14 cellular contexts compared by ENCODE assay signal in the genomic region with DNA sequence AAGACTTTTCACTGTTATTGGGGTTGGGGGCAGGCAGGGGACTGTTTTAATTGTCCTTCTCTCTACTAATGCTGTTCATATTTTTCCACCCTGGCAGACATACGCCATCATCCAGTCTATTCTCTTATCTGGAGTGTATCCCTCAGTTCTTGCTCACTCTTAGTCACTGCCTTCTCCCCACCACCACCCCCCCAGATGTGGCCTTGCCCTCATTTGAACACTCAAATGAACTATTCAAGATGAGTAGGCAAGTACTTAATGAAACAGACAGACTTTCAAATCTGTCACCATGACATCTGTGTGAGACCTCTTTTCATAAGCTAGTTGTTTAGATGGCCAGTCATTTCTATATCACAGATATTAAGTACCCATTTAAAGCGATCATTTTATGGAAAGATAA. TPM values are rescaled to one million over a fixed set of nuclear protein-coding genes. Genes with fewer than 3 reads are reported as not detected.
DNase-seq lines count a peak whose midpoint lies in the region; ATAC-seq and TF ChIP-seq lines count a peak whose summit lies in the region.
"Had no signal": no experiment of that assay in that cellular context is flagged by ENCODE, and none has a peak within 500 bp of the region (broad histone marks: within the 10 kb centered on the region; RNA-seq: fewer than 3 reads in every experiment).

No MANE protein-coding gene starts in this region.

- H3K4me3 Mint-ChIP-seq in MCF 10A (ENCODE audit: unreplicated experiment), result no peak overlapping the region
- H3K4me3 Mint-ChIP-seq in naive thymus-derived CD8-positive, alpha-beta T cell, result peak overlapping the region in 2 of 10 donors; percentile 4 to 38
- H3K4me3 Mint-ChIP-seq: T-cell had no signal

- CTCF ChIA-PET in mammary epithelial cell (lab: Charles Lee; ENCODE audit: low non-redundant PET) (interaction anchor here (0.7 kb wide), 1 partner anchor 11 kb away, joined by 7 read pairs; no protein-coding TSS in a partner anchor), MCF 10A (lab: Yijun Ruan, JAX) (interaction anchor here (0.7 to 1.1 kb wide), 4 partner anchors 9 to 1797 kb away, joined by 3 to 7 read pairs (median 4); no protein-coding TSS in a partner anchor)

- WGBS in mammary epithelial cell (ENCODE audit: low coverage, missing lambda C conversion rate), result 82% methylated on average over 2 of the region's 2 CpGs
- 84% methylated on average over 2 of the region's 2 CpGs for WGBS in hepatocyte (ENCODE audit: low lambda C conversion rate, missing lambda C conversion rate)

- ATAC-seq in stimulated activated naive CD8-positive, alpha-beta T cell treated with anti-CD3 and anti-CD28 coated beads, Interleukin-15, Interleukin-2, amounts not matched to agents 100 U/mL and 50 U/mL, for 24 hours, result peak; percentile 98
- ATAC-seq in naive thymus-derived CD8-positive, alpha-beta T cell, result no peak
- ATAC-seq in GM18870 (IDR thresholded peaks at IDR 0.05; ENCODE audit: unreplicated experiment), result no peak
- ATAC-seq: body of pancreas had no signal

- DNase-seq in mammary epithelial cell, result peak; percentile 68
- no peak for DNase-seq in MCF 10A (ENCODE audit: unreplicated experiment)
- DNase-seq in activated CD4-positive, alpha-beta T cell treated with anti-CD3 and anti-CD28 coated beads, Interleukin-2, amount 50 U/mL, for 48 hours, result peak; percentile 72 to 80
- no peak for DNase-seq in hepatocyte (ENCODE audit: low spot score)
- DNase-seq in stimulated activated naive CD8-positive, alpha-beta T cell treated with anti-CD3 and anti-CD28 coated beads, Interleukin-15, Interleukin-2, amounts not matched to agents 100 U/mL and 50 U/mL, for 24 hours, result peak; percentile 65
- DNase-seq in naive thymus-derived CD8-positive, alpha-beta T cell, result no peak
- DNase-seq in NCI-H146 (lab: John Stamatoyannopoulos, UW), result no peak
- DNase-seq: body of pancreas, glutamatergic neuron, NCI-H1694, T-cell, testis had no signal

- in situ Hi-C loops in mammary epithelial cell (cut with MboI; ENCODE audit: low sequenced_read_pairs in 2 of 2), result loop anchor here (10.0 to 25.0 kb wide), 3 partner anchors 263 to 600 kb away; no protein-coding TSS in a partner anchor

- H3K27me3 ChIP-seq in mammary epithelial cell (ENCODE audit: insufficient read depth, low read length) (no peaks in the 10 kb centered on the region), hepatocyte (no peaks in the 10 kb centered on the region)
- H3K27me3 ChIP-seq: body of pancreas, testis had no signal

- H3K79me2 ChIP-seq in mammary epithelial cell (ENCODE audit: insufficient read depth, low read length) (peaks cover 92% of the 10 kb centered on the region), hepatocyte (peaks cover 95% of the 10 kb centered on the region)

- no peak for TF ChIP-seq CTCF in mammary epithelial cell (conservative IDR thresholded peaks at IDR 0.05 in 1 of 2, IDR thresholded peaks at IDR 0.05 in 1 of 2; ENCODE audit: extremely low read depth in 1 of 2, insufficient read depth in 1 of 2, low read depth in 1 of 2, low read length in 2 of 2)
- TF ChIP-seq CTCF in MCF 10A (IDR thresholded peaks at IDR 0.05; ENCODE audit: unreplicated experiment), result no peak
- TF ChIP-seq CTCF in hepatocyte (IDR thresholded peaks at IDR 0.05; ENCODE audit: poor library complexity), result no peak

- H3K27me3 Mint-ChIP-seq in MCF 10A (ENCODE audit: insufficient read depth, unreplicated experiment), result no peaks in the 10 kb centered on the region
- H3K27me3 Mint-ChIP-seq in naive thymus-derived CD8-positive, alpha-beta T cell, result no peaks in the 10 kb centered on the region
- H3K27me3 Mint-ChIP-seq: T-cell had no signal

- no peaks in the 10 kb centered on the region for H3K9me3 Mint-ChIP-seq in MCF 10A (ENCODE audit: unreplicated experiment)
- no peaks in the 10 kb centered on the region for H3K9me3 Mint-ChIP-seq in naive thymus-derived CD8-positive, alpha-beta T cell
- H3K9me3 Mint-ChIP-seq: T-cell had no signal

- H3K4me1 ChIP-seq in mammary epithelial cell (ENCODE audit: insufficient read depth, low read length) (peaks cover 9% of the 10 kb centered on the region), hepatocyte (ENCODE audit: insufficient read depth) (peaks cover 6% of the 10 kb centered on the region)

- POLR2A ChIA-PET in MCF 10A (lab: Yijun Ruan, JAX), result interaction anchor here (1.7 kb wide), 1 partner anchor 11 kb away, joined by 5 read pairs; no protein-coding TSS in a partner anchor
- POLR2A ChIA-PET in naive thymus-derived CD8-positive, alpha-beta T cell (lab: Charles Lee), result no interaction called here

- intact Hi-C loops in mammary epithelial cell (cut with micrococcal nuclease) (no loop called here), MCF 10A (cut with micrococcal nuclease) (no loop called here)

- no peak overlapping the region for H3K4me2 ChIP-seq in mammary epithelial cell (ENCODE audit: insufficient read depth, low read depth, low read length)
- peak overlapping the region; percentile 24 for H3K4me2 ChIP-seq in hepatocyte

- BruUV-seq in mammary epithelial cell (replicated peaks; lab: Mats Ljungman, UMichigan) (no TSS peak), MCF 10A (replicated peaks; lab: Mats Ljungman, UMichigan) (no TSS peak)

- dilution Hi-C loops in mammary epithelial cell (cut with HindIII; ENCODE audit: low sequenced_read_pairs), result loop anchor here (10.0 kb wide), 3 partner anchors 93 to 393 kb away; no protein-coding TSS in a partner anchor

- no peak overlapping the region for H3K9ac ChIP-seq in mammary epithelial cell (ENCODE audit: insufficient read depth, low read length)

- H3K9me3 ChIP-seq in mammary epithelial cell (replicated peaks; ENCODE audit: insufficient read depth, low read length), result no peaks in the 10 kb centered on the region
- no peaks in the 10 kb centered on the region for H3K9me3 ChIP-seq in hepatocyte (ENCODE audit: low read depth)
- H3K9me3 ChIP-seq: body of pancreas, testis had no signal

- H3K36me3 ChIP-seq in mammary epithelial cell (ENCODE audit: insufficient read depth, low read length), result peaks cover 3% of the 10 kb centered on the region
- H3K36me3 ChIP-seq in hepatocyte (replicated peaks; ENCODE audit: insufficient read depth, low read depth), result no peaks in the 10 kb centered on the region

- H2AFZ ChIP-seq in mammary epithelial cell (ENCODE audit: low read depth, low read length), result no peak overlapping the region
- H2AFZ ChIP-seq in hepatocyte, result no peak overlapping the region

- H3K9me2 ChIP-seq in hepatocyte (replicated peaks; ENCODE audit: insufficient read depth), result no peaks in the 10 kb centered on the region

- H3K27ac ChIP-seq in mammary epithelial cell (ENCODE audit: insufficient read depth, low read depth, low read length), result no peak overlapping the region
- H3K27ac ChIP-seq in hepatocyte, result no peak overlapping the region
- H3K27ac ChIP-seq: body of pancreas, C4-2B, testis had no signal

- H3K4me1 Mint-ChIP-seq in MCF 10A (ENCODE audit: insufficient read depth, unreplicated experiment), result peaks cover 20% of the 10 kb centered on the region
- peaks cover 27 to 74% (median 53%) of the 10 kb centered on the region in 4 donors for H3K4me1 Mint-ChIP-seq in naive thymus-derived CD8-positive, alpha-beta T cell

- H3K4me3 ChIP-seq in mammary epithelial cell (replicated peaks in 1 of 3; ENCODE audit: insufficient read depth in 1 of 3, low read depth in 2 of 3, low read length in 3 of 3) (no peak overlapping the region), hepatocyte (no peak overlapping the region)
- H3K4me3 ChIP-seq: body of pancreas, testis had no signal

- peaks cover 32% of the 10 kb centered on the region for H3K36me3 Mint-ChIP-seq in MCF 10A (ENCODE audit: insufficient read depth, unreplicated experiment)
- H3K36me3 Mint-ChIP-seq in naive thymus-derived CD8-positive, alpha-beta T cell, result peaks cover 0 to 10% (median 4%) of the 10 kb centered on the region in 3 donors

- H4K20me1 ChIP-seq in mammary epithelial cell (ENCODE audit: insufficient read depth, low read length) (no peaks in the 10 kb centered on the region), hepatocyte (ENCODE audit: insufficient read depth, poor library complexity, severe bottlenecking) (peaks cover 94% of the 10 kb centered on the region)

- H3K27ac Mint-ChIP-seq in MCF 10A (ENCODE audit: low read depth, unreplicated experiment), result no peak overlapping the region
- peak overlapping the region in 2 of 10 donors; percentile 41 to 66 for H3K27ac Mint-ChIP-seq in naive thymus-derived CD8-positive, alpha-beta T cell

RNA-seq across cellular contexts. Expression of gene NUDT4, which starts 10.1 kb away (rescaled TPM):
- total RNA-seq in mammary epithelial cell (10 to 100 TPM; 71.3 to 83.5 TPM), MCF 10A (2022) (79.8 and 91.0 TPM in 2 replicates), hepatocyte (243 and 265 TPM in 2 replicates)
- polyA plus RNA-seq in mammary epithelial cell (23.8 TPM), hepatocyte (123 and 151 TPM in 2 replicates)
- 14.9 TPM for polyA minus RNA-seq in mammary epithelial cell
- total RNA-seq in naive thymus-derived CD8-positive, alpha-beta T cell, result 10 to 100 TPM; 52.0 to 55.5 TPM
- polyA plus RNA-seq in naive thymus-derived CD8-positive, alpha-beta T cell, result 10 to 100 TPM; 38.0 to 47.8 (median 38.1) TPM

RNA-seq across cellular contexts. Expression of gene UBE2N, which starts 54.0 kb away (rescaled TPM):
- total RNA-seq in mammary epithelial cell, result 100 to 1,000 TPM in 1 of 2 donors, 10 to 100 TPM in 1; 65.5 to 137 TPM
- 146 TPM for polyA plus RNA-seq in mammary epithelial cell
- polyA minus RNA-seq in mammary epithelial cell, result 87.5 TPM
- 144 and 164 TPM in 2 replicates for total RNA-seq in MCF 10A (2022)
- total RNA-seq in hepatocyte, result 50.9 and 59.1 TPM in 2 replicates
- polyA plus RNA-seq in hepatocyte, result 121 and 131 TPM in 2 replicates
- 10 to 100 TPM; 66.8 to 73.4 TPM for total RNA-seq in naive thymus-derived CD8-positive, alpha-beta T cell
- polyA plus RNA-seq in naive thymus-derived CD8-positive, alpha-beta T cell, result 100 to 1,000 TPM; 117 to 123 (median 118) TPM

Comparison
In these comparisons a context has a peak if more than half of its experiments do, and no peak if none do; other contexts are left out.
1. DNase-seq: peak in mammary epithelial cell (single experiment), activated CD4-positive, alpha-beta T cell treated with anti-CD3 and anti-CD28 coated beads, Interleukin-2, amount 50 U/mL, for 48 hours (2 of 2) and stimulated activated naive CD8-positive, alpha-beta T cell treated with anti-CD3 and anti-CD28 coated beads, Interleukin-15, Interleukin-2, amounts not matched to agents 100 U/mL and 50 U/mL, for 24 hours (single experiment); none in MCF 10A (single experiment), hepatocyte (single experiment), naive thymus-derived CD8-positive, alpha-beta T cell (0 of 10) and NCI-H146 (single experiment).